8 cellular contexts compared by ENCODE assay signal in genomic region chr6:32244946-32245398, GRCh38. TPM values are rescaled to one million over a fixed set of nuclear protein-coding genes. Genes with fewer than 3 reads are reported as not detected.
DNase-seq lines count a peak whose midpoint lies in the region; ATAC-seq and TF ChIP-seq lines count a peak whose summit lies in the region.

No MANE protein-coding gene starts in this region.

- TF ChIP-seq CTCF in tibial artery (IDR thresholded peaks at IDR 0.05): peak; percentile 88 to 89

- H3K4me1 ChIP-seq in tibial artery: peaks cover 0 to 7% (median 3%) of the 10 kb centered on the region in 4 donors

- H3K36me3 ChIP-seq in SK-N-MC (ENCODE audit: insufficient read depth, low read length) (no peaks in the 10 kb centered on the region), tibial artery (no peaks in the 10 kb centered on the region)

- H3K4me3 ChIP-seq in SK-N-MC (peak overlapping the region; percentile 67), tibial artery (peak overlapping the region; percentile 16 to 37)

- peak; percentile 60 for DNase-seq in Caki2 (ENCODE audit: low read depth)
- DNase-seq in HT1080 (ENCODE audit: low read depth): peak; percentile 56
- no peak for DNase-seq in SK-N-MC (ENCODE audit: low read depth, low spot score)
- DNase-seq in activated naive CD4-positive, alpha-beta T cell treated with anti-CD3 and anti-CD28 coated beads, Interleukin-2, amount 50 U/mL, for 16 hours: peak; percentile 74
- DNase-seq in Right ventricle myocardium inferior (ENCODE audit: missing footprints): peak; percentile 84
- DNase-seq in posterior cingulate gyrus: peak; percentile 51 to 97 (median 84)
- peak; percentile 78 to 87 for DNase-seq in tibial artery

- peak overlapping the region; percentile 75 for H3K9ac ChIP-seq in SK-N-MC (ENCODE audit: insufficient read length)

- ATAC-seq in Right ventricle myocardium inferior (peak; percentile 86), GM21723 (IDR thresholded peaks at IDR 0.05; ENCODE audit: unreplicated experiment) (no peak)

- H3K27me3 ChIP-seq in tibial artery: peaks cover 0 to 4% of the 10 kb centered on the region in 2 donors

- H3K27ac ChIP-seq in SK-N-MC (peak overlapping the region; percentile 56; the same call in 1 of the 2 replicates), tibial artery (peak overlapping the region; percentile 30 to 35)

- intact Hi-C loops in Right ventricle myocardium inferior (cut with DNase I): loop anchor here (5.0 to 10.0 kb wide), 2 partner anchors 130 to 167 kb away; no protein-coding TSS in a partner anchor
- intact Hi-C loops in posterior cingulate gyrus (cut with DNase I): loop anchor here (2.0 to 5.0 kb wide), 3 partner anchors 48 to 542 kb away; no protein-coding TSS in a partner anchor
- intact Hi-C loops in tibial artery (cut with DNase I; ENCODE audit: low total_unique reads): no loop called here

- in situ Hi-C loops in Caki2 (cut with HindIII; ENCODE audit: low pct_unique_long_range_greater_than_20kb, low sequenced_read_pairs): no loop called here

- no peaks in the 10 kb centered on the region for H3K9me3 ChIP-seq in SK-N-MC (ENCODE audit: low read depth, low read length)
- no peaks in the 10 kb centered on the region for H3K9me3 ChIP-seq in tibial artery

RNA-seq across cellular contexts. Expression of gene NOTCH4, which starts 21.1 kb away (rescaled TPM):
- 0.26 and 0.71 TPM in 2 replicates for total RNA-seq in Caki2 (2014; rRNA removed; shearing (Covaris generic); ENCODE audit: low replicate concordance)
- total RNA-seq in HT1080 (2014; rRNA removed; shearing (Covaris generic)): 1.1 and 2.7 TPM in 2 replicates
- polyA plus RNA-seq in HT1080 (2015; cell fraction: cytosol; rRNA removed): 1.0 and 1.4 TPM in 2 replicates
- polyA plus RNA-seq in HT1080 (2015; cell fraction: nucleus; rRNA removed): 1.7 and 2.3 TPM in 2 replicates
- 24.4 TPM for total RNA-seq in Right ventricle myocardium inferior

RNA-seq across cellular contexts. Expression of gene GPSM3, which starts 52.5 kb away (rescaled TPM):
- 0.14 and 3.4 TPM in 2 replicates for total RNA-seq in Caki2 (2014; rRNA removed; shearing (Covaris generic); ENCODE audit: low replicate concordance)
- total RNA-seq in HT1080 (2014; rRNA removed; shearing (Covaris generic)): 59.9 and 80.6 TPM in 2 replicates
- polyA plus RNA-seq in HT1080 (2015; cell fraction: cytosol; rRNA removed): 39.9 and 46.3 TPM in 2 replicates
- 20.4 and 20.6 TPM in 2 replicates for polyA plus RNA-seq in HT1080 (2015; cell fraction: nucleus; rRNA removed)
- 6.3 TPM for total RNA-seq in Right ventricle myocardium inferior

RNA-seq across cellular contexts. Expression of gene PBX2, which starts 55.0 kb away (rescaled TPM):
- total RNA-seq in Caki2 (2014; rRNA removed; shearing (Covaris generic); ENCODE audit: low replicate concordance): 80.1 and 87.2 TPM in 2 replicates
- 28.9 and 31.4 TPM in 2 replicates for total RNA-seq in HT1080 (2014; rRNA removed; shearing (Covaris generic))
- polyA plus RNA-seq in HT1080 (2015; cell fraction: cytosol; rRNA removed): 43.3 and 47.1 TPM in 2 replicates
- 126 and 127 TPM in 2 replicates for polyA plus RNA-seq in HT1080 (2015; cell fraction: nucleus; rRNA removed)
- 42.9 TPM for total RNA-seq in Right ventricle myocardium inferior
